27 cellular contexts compared by ENCODE assay signal in genomic region chr18:62690416-62690815, GRCh38. TPM values are rescaled to one million over a fixed set of nuclear protein-coding genes. Genes with fewer than 3 reads are reported as not detected.
DNase-seq lines count a peak whose midpoint lies in the region; ATAC-seq and TF ChIP-seq lines count a peak whose summit lies in the region.
"Had no signal": no experiment of that assay in that cellular context is flagged by ENCODE, and none has a peak within 500 bp of the region (broad histone marks: within the 10 kb centered on the region; RNA-seq: fewer than 3 reads in every experiment).

No MANE protein-coding gene starts in this region.

- WGBS in adrenal gland, 4 donors = 60 to 66% (median 64%) methylated on average over 5 of the region's 5 CpGs

- no peak overlapping the region for H3K4me3 ChIP-seq in adrenal gland
- H3K4me3 ChIP-seq: A549, MG63, right lobe of liver, upper lobe of right lung had no signal

- DNase-seq in COLO829 (ENCODE audit: low spot score) = peak; percentile 75
- DNase-seq in cerebellar cortex (ENCODE audit: low spot score) = peak; percentile 17
- DNase-seq in inferior parietal cortex (ENCODE audit: extremely low spot score) = peak; percentile 87
- peak; percentile 96 for DNase-seq in putamen (ENCODE audit: low spot score)
- DNase-seq in DMS153 treated with DMSO at 0.1 percent for 48 hours (lab: John Stamatoyannopoulos, UW; ENCODE audit: unreplicated experiment) = no peak
- no peak for DNase-seq in progenitor cell of endocrine pancreas (ENCODE audit: low spot score, unreplicated experiment)
- DNase-seq in adrenal gland = no peak
- DNase-seq: activated CD4-positive, alpha-beta memory T cell treated with anti-CD3 and anti-CD28 coated beads, Interleukin-2, amount 10 ng/mL, durations not matched to agents 7 days and 5 days; activated effector memory CD4-positive, alpha-beta T cell treated with Interleukin-2 at 50 U/mL for 16 hours; COR-L47; cortex of kidney; DMS79 treated with DMSO at 0.1 percent for 48 hours; endodermal cell; H7; KBM-7; mesendoderm; MG63; naive B cell; NCI-H1436; NCI-H2107; right lobe of liver; SIG-M5; stimulated activated naive CD8-positive, alpha-beta T cell treated with anti-CD3 and anti-CD28 coated beads, Interleukin-15, amount 100 ng/mL, for 72 hours; upper lobe of right lung had no signal

- no peaks in the 10 kb centered on the region for H3K4me1 Mint-ChIP-seq in progenitor cell of endocrine pancreas (ENCODE audit: low read depth)
- H3K4me1 Mint-ChIP-seq: activated CD4-positive, alpha-beta memory T cell treated with anti-CD3 and anti-CD28 coated beads, Interleukin-2, amount 10 ng/mL, durations not matched to agents 7 days and 5 days; endodermal cell; naive B cell; stimulated activated naive CD8-positive, alpha-beta T cell treated with anti-CD3 and anti-CD28 coated beads, Interleukin-15, amount 100 ng/mL, for 72 hours had no signal

- H3K9me3 ChIP-seq in adrenal gland (replicated peaks in 1 of 3) = peaks cover 0 to 7% (median 0%) of the 10 kb centered on the region in 3 donors
- H3K9me3 ChIP-seq: MG63, upper lobe of right lung had no signal

- H3K36me3 Mint-ChIP-seq in progenitor cell of endocrine pancreas (ENCODE audit: insufficient read depth) = no peaks in the 10 kb centered on the region

- H3K27ac ChIP-seq in adrenal gland = no peak overlapping the region
- H3K27ac ChIP-seq: A549, right lobe of liver, upper lobe of right lung had no signal

- intact Hi-C loops in adrenal gland (cut with DNase I) = loop anchor here in 1 of 2 donors (10.0 kb wide), 1 partner anchor 46 kb away; no protein-coding TSS in a partner anchor

- no peak overlapping the region for H3K27ac Mint-ChIP-seq in progenitor cell of endocrine pancreas
- H3K27ac Mint-ChIP-seq: activated CD4-positive, alpha-beta memory T cell treated with anti-CD3 and anti-CD28 coated beads, Interleukin-2, amount 10 ng/mL, durations not matched to agents 7 days and 5 days; endodermal cell; naive B cell had no signal

- H3K4me3 Mint-ChIP-seq in progenitor cell of endocrine pancreas (ENCODE audit: low read depth) = no peak overlapping the region
- H3K4me3 Mint-ChIP-seq: activated CD4-positive, alpha-beta memory T cell treated with anti-CD3 and anti-CD28 coated beads, Interleukin-2, amount 10 ng/mL, durations not matched to agents 7 days and 5 days; endodermal cell; naive B cell; stimulated activated naive CD8-positive, alpha-beta T cell treated with anti-CD3 and anti-CD28 coated beads, Interleukin-15, amount 100 ng/mL, for 72 hours had no signal

- peaks cover 4% of the 10 kb centered on the region for H3K27me3 Mint-ChIP-seq in progenitor cell of endocrine pancreas

- no peaks in the 10 kb centered on the region for H3K27me3 ChIP-seq in adrenal gland
- H3K27me3 ChIP-seq: MG63, right lobe of liver, upper lobe of right lung had no signal

- H3K4me1 ChIP-seq in adrenal gland (replicated peaks in 1 of 2) = peaks cover 0 to 6% of the 10 kb centered on the region in 2 donors
- H3K4me1 ChIP-seq: A549, upper lobe of right lung had no signal

- TF ChIP-seq POLR2A in adrenal gland (IDR thresholded peaks at IDR 0.05) = no peak

- no peak for TF ChIP-seq CTCF in progenitor cell of endocrine pancreas (IDR thresholded peaks at IDR 0.05; ENCODE audit: unreplicated experiment)
- no peak for TF ChIP-seq CTCF in adrenal gland (IDR thresholded peaks at IDR 0.05)

- ATAC-seq in esophagus mucosa = no peak
- ATAC-seq: A549; activated CD4-positive, CD25-positive, alpha-beta regulatory T cell treated with anti-CD3 and anti-CD28 coated beads, Interleukin-2, amount 50 U/mL, for 24 hours; stimulated activated naive CD8-positive, alpha-beta T cell treated with anti-CD3 and anti-CD28 coated beads, Interleukin-15, amount 100 ng/mL, for 72 hours; upper lobe of right lung had no signal

- H3K9me3 Mint-ChIP-seq in progenitor cell of endocrine pancreas (ENCODE audit: low read depth) = peaks cover 13% of the 10 kb centered on the region

- no peaks in the 10 kb centered on the region for H3K36me3 ChIP-seq in adrenal gland (replicated peaks in 1 of 2)
- H3K36me3 ChIP-seq: MG63, right lobe of liver, upper lobe of right lung had no signal

RNA-seq across cellular contexts. Expression of gene PHLPP1, which starts 24.9 kb away (rescaled TPM):
- total RNA-seq in progenitor cell of endocrine pancreas (16.5 and 18.0 TPM in 2 replicates), esophagus mucosa (17.7 TPM), adrenal gland (10 to 100 TPM; 20.9 to 61.6 (median 48.8) TPM)
- 10 to 100 TPM; 13.8 to 20.9 (median 16.3) TPM for polyA plus RNA-seq in adrenal gland

Comparison
In these comparisons a context has a peak if more than half of its experiments do, and no peak if none do; other contexts are left out.
1. DNase-seq: peak in COLO829 (single experiment), cerebellar cortex (single experiment), inferior parietal cortex (single experiment) and putamen (single experiment); none in DMS153 treated with DMSO at 0.1 percent for 48 hours (single experiment), progenitor cell of endocrine pancreas (single experiment) and adrenal gland (0 of 7).